ENCODE assay signal across 8 cellular contexts in the genomic region with DNA sequence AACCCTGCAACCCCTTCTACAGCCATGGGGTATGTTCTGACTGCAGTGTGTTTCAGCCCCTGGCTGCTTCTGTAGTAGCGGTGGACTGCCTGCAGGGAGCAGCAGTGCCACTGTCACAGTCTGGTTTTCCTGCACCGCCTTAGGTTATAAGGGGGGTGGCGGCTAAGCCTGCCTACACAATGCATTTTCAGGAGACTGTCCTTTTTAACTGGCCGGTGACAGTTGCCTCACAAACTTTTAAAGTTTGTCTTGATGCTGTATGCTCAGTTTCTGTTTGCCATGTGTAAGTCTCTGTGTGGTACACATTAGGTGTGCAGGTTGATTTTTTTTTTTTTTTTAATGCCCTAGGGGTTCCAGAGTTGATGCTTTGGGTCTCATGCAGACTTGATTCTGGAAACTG. TPM values are rescaled to one million over a fixed set of nuclear protein-coding genes. Genes with fewer than 3 reads are reported as not detected.
DNase-seq lines count a peak whose midpoint lies in the region; ATAC-seq lines count a peak whose summit lies in the region.

No MANE protein-coding gene starts in this region.

- ATAC-seq in left colon (peak; percentile 91), GM19467 (IDR thresholded peaks at IDR 0.05; ENCODE audit: unreplicated experiment) (no peak)

- peaks cover 18% of the 10 kb centered on the region for H3K36me3 ChIP-seq in H7 (replicated peaks; ENCODE audit: control insufficient read depth, insufficient read depth, low read length)

- intact Hi-C loops in left colon (cut with DNase I, micrococcal nuclease), result loop anchor here in 1 of 2 donors (5.0 kb wide), 1 partner anchor 159 kb away; no protein-coding TSS in a partner anchor

- peak; percentile 79 for DNase-seq in EH (ENCODE audit: low read depth)
- peak; percentile 87 for DNase-seq in H7
- peak; percentile 54 for DNase-seq in NCI-H2171 (lab: John Stamatoyannopoulos, UW)
- peak; percentile 59 to 62 for DNase-seq in activated CD4-positive, alpha-beta T cell treated with anti-CD3 and anti-CD28 coated beads for 24 hours (ENCODE audit: low read depth in 2 of 2)
- peak; percentile 64 for DNase-seq in central memory CD4-positive, alpha-beta T cell
- peak; percentile 32 to 76 for DNase-seq in left colon
- DNase-seq in stimulated activated CD4-positive, alpha-beta T cell treated with anti-CD3 and anti-CD28 coated beads, Interleukin-4, amount 100 ng/mL, for 24 hours, result peak; percentile 76

- no peak overlapping the region for H3K4me3 ChIP-seq in H7 (ENCODE audit: insufficient read depth, low read depth, low read length)

- no peaks in the 10 kb centered on the region for H3K27me3 ChIP-seq in H7 (ENCODE audit: control insufficient read depth, insufficient read depth, low read length)

RNA-seq across cellular contexts. Expression of gene NUP214, which starts 53.0 kb away (rescaled TPM):
- total RNA-seq in H7 (2014; rRNA removed; shearing (Covaris generic)), result 20.6 and 26.5 TPM in 2 replicates
- 10 to 100 TPM; 44.1 to 55.1 TPM for total RNA-seq in left colon
